Comparison of ENCODE assay signal across 22 cellular contexts in genomic region chr11:121366038-121366437, GRCh38.
A peak's percentile ranks its signal among the peaks of the same experiment; 100 is the strongest.
DNase-seq lines count a peak whose midpoint lies in the region; ATAC-seq, FAIRE-seq and TF ChIP-seq lines count a peak whose summit lies in the region.
"Had no signal": no experiment of that assay in that cellular context is flagged by ENCODE, and none has a peak within 500 bp of the region (broad histone marks: within the 10 kb centered on the region; RNA-seq: fewer than 3 reads in every experiment).

No MANE protein-coding gene starts in this region.

- WGBS in heart left ventricle, 4 donors = 91 to 95% (median 94%) methylated on average over 5 of the region's 5 CpGs
- 84 to 92% methylated on average over 5 of the region's 5 CpGs for WGBS in testis, 2 donors

- H3K27ac ChIP-seq in CD4-positive, alpha-beta T cell (ENCODE audit: low read depth, low read length) = no peak overlapping the region
- H3K27ac ChIP-seq in heart left ventricle (no peak overlapping the region), testis (peak overlapping the region in 1 of 2 donors; percentile 72)
- H3K27ac ChIP-seq: Peyer's patch, SK-N-MC had no signal

- no peak for DNase-seq in CD4-positive, alpha-beta T cell
- DNase-seq in GM18507 (ENCODE audit: extremely low spot score, insufficient read length, low read depth) (no peak), heart left ventricle (no peak), Ammon's horn (ENCODE audit: low spot score) (no peak), testis (no peak)
- no peak for DNase-seq in central memory CD8-positive, alpha-beta T cell (ENCODE audit: low spot score in 2 of 2)
- no peak for DNase-seq in activated CD8-positive, alpha-beta T cell treated with anti-CD3 and anti-CD28 coated beads for 36 hours
- DNase-seq: BE2C; CD4-positive, CD25-positive, alpha-beta regulatory T cell; COR-L47; DMS53; GF-D8; H7; NCI-H1092 treated with DMSO at 0.1 percent for 48 hours; NCI-H1436; NCI-H187; NCI-H2081 treated with DMSO at 0.1 percent for 48 hours; NCI-H526 treated with DMSO at 0.1 percent for 48 hours; OCI-M1; Peyer's patch; SHP77 treated with DMSO at 0.1 percent for 48 hours had no signal

- TF ChIP-seq POLR2A in heart left ventricle (IDR thresholded peaks at IDR 0.05) = no peak
- TF ChIP-seq POLR2A in testis (IDR thresholded peaks at IDR 0.05) = no peak

- no peaks in the 10 kb centered on the region for H3K9me3 ChIP-seq in CD4-positive, alpha-beta T cell (ENCODE audit: control insufficient read depth, low read length)
- H3K9me3 ChIP-seq in heart left ventricle (no peaks in the 10 kb centered on the region), testis (no peaks in the 10 kb centered on the region)
- H3K9me3 ChIP-seq: BE2C, Peyer's patch had no signal

- H3K4me3 Mint-ChIP-seq in CD4-positive, alpha-beta T cell = no peak overlapping the region
- H3K4me3 Mint-ChIP-seq in central memory CD8-positive, alpha-beta T cell = no peak overlapping the region
- no peak overlapping the region for H3K4me3 Mint-ChIP-seq in activated CD8-positive, alpha-beta T cell treated with anti-CD3 and anti-CD28 coated beads for 36 hours
- H3K4me3 Mint-ChIP-seq: CD4-positive, CD25-positive, alpha-beta regulatory T cell had no signal

- no peaks in the 10 kb centered on the region for H3K27me3 Mint-ChIP-seq in CD4-positive, alpha-beta T cell
- H3K27me3 Mint-ChIP-seq in central memory CD8-positive, alpha-beta T cell = no peaks in the 10 kb centered on the region
- H3K27me3 Mint-ChIP-seq in activated CD8-positive, alpha-beta T cell treated with anti-CD3 and anti-CD28 coated beads for 36 hours = no peaks in the 10 kb centered on the region
- H3K27me3 Mint-ChIP-seq: CD4-positive, CD25-positive, alpha-beta regulatory T cell had no signal

- peak; percentile 45 for FAIRE-seq in GM18507 (lab: Jason Lieb, UNC)

- POLR2A ChIA-PET in CD4-positive, alpha-beta T cell (lab: Charles Lee) = interaction anchor here (3.0 kb wide), 1 partner anchor 13 kb away, joined by 38 read pairs; no protein-coding TSS in a partner anchor
- POLR2A ChIA-PET in activated CD8-positive, alpha-beta T cell treated with anti-CD3 and anti-CD28 coated beads for 36 hours (lab: Charles Lee) = interaction anchor here (0.6 kb wide), 1 partner anchor 9 kb away, joined by 3 read pairs; no protein-coding TSS in a partner anchor

- CTCF ChIA-PET in CD4-positive, alpha-beta T cell (lab: Charles Lee) = interaction anchor here (1.4 kb wide), 1 partner anchor 16 kb away, joined by 3 read pairs; no protein-coding TSS in a partner anchor
- CTCF ChIA-PET in activated CD8-positive, alpha-beta T cell treated with anti-CD3 and anti-CD28 coated beads for 36 hours (lab: Charles Lee) = interaction anchor here (1.1 to 1.4 kb wide), 4 partner anchors 9 to 226 kb away, joined by 3 to 4 read pairs (median 4); no protein-coding TSS in a partner anchor

- H3K27ac Mint-ChIP-seq in CD4-positive, alpha-beta T cell = peak overlapping the region; percentile 81
- H3K27ac Mint-ChIP-seq in central memory CD8-positive, alpha-beta T cell (ENCODE audit: low read depth) = peak overlapping the region; percentile 47
- H3K27ac Mint-ChIP-seq in activated CD8-positive, alpha-beta T cell treated with anti-CD3 and anti-CD28 coated beads for 36 hours = no peak overlapping the region

- H3K36me3 Mint-ChIP-seq in CD4-positive, alpha-beta T cell (ENCODE audit: low read depth) = no peaks in the 10 kb centered on the region
- peaks cover 3% of the 10 kb centered on the region for H3K36me3 Mint-ChIP-seq in central memory CD8-positive, alpha-beta T cell (ENCODE audit: insufficient read depth)
- H3K36me3 Mint-ChIP-seq in activated CD8-positive, alpha-beta T cell treated with anti-CD3 and anti-CD28 coated beads for 36 hours (ENCODE audit: low read depth) = no peaks in the 10 kb centered on the region
- H3K36me3 Mint-ChIP-seq: CD4-positive, CD25-positive, alpha-beta regulatory T cell had no signal

- ATAC-seq in CD4-positive, alpha-beta T cell (ENCODE audit: poor library complexity) = no peak
- ATAC-seq in central memory CD8-positive, alpha-beta T cell (replicated peaks; ENCODE audit: extremely low read depth, poor library complexity, severe bottlenecking) = no peak
- no peak for ATAC-seq in heart left ventricle
- no peak for ATAC-seq in activated CD8-positive, alpha-beta T cell treated with anti-CD3 and anti-CD28 coated beads for 36 hours

- H3K4me3 ChIP-seq in heart left ventricle (no peak overlapping the region), testis (no peak overlapping the region)
- H3K4me3 ChIP-seq: Peyer's patch, SK-N-MC had no signal

- H3K9me3 Mint-ChIP-seq in CD4-positive, alpha-beta T cell = no peaks in the 10 kb centered on the region
- H3K9me3 Mint-ChIP-seq in central memory CD8-positive, alpha-beta T cell = no peaks in the 10 kb centered on the region
- H3K9me3 Mint-ChIP-seq in activated CD8-positive, alpha-beta T cell treated with anti-CD3 and anti-CD28 coated beads for 36 hours = peaks cover 2% of the 10 kb centered on the region

- no peaks in the 10 kb centered on the region for H3K27me3 ChIP-seq in CD4-positive, alpha-beta T cell (ENCODE audit: control insufficient read depth, insufficient read depth, low read length)
- H3K27me3 ChIP-seq in heart left ventricle = no peaks in the 10 kb centered on the region
- no peaks in the 10 kb centered on the region for H3K27me3 ChIP-seq in testis
- H3K27me3 ChIP-seq: BE2C, Peyer's patch had no signal

- intact Hi-C loops in CD4-positive, alpha-beta T cell (cut with DNase I, micrococcal nuclease) = loop anchor here in 1 of 2 experiments (5.0 kb wide), 1 partner anchor 86 kb away; the partner anchor contains the start of genes SORL1 and SORL1-AS1
- intact Hi-C loops in heart left ventricle (cut with DNase I) (no loop called here), testis (cut with DNase I; ENCODE audit: low total_unique reads) (no loop called here)
- intact Hi-C loops in activated CD8-positive, alpha-beta T cell treated with anti-CD3 and anti-CD28 coated beads for 36 hours (cut with micrococcal nuclease) = no loop called here

- peaks cover 38% of the 10 kb centered on the region for H3K4me1 Mint-ChIP-seq in CD4-positive, alpha-beta T cell (ENCODE audit: low read depth)
- peaks cover 15% of the 10 kb centered on the region for H3K4me1 Mint-ChIP-seq in central memory CD8-positive, alpha-beta T cell
- peaks cover 30% of the 10 kb centered on the region for H3K4me1 Mint-ChIP-seq in activated CD8-positive, alpha-beta T cell treated with anti-CD3 and anti-CD28 coated beads for 36 hours (ENCODE audit: low read depth)

- TF ChIP-seq CTCF in CD4-positive, alpha-beta T cell (IDR thresholded peaks at IDR 0.05) = no peak
- no peak for TF ChIP-seq CTCF in heart left ventricle (IDR thresholded peaks at IDR 0.05)
- TF ChIP-seq CTCF in activated CD8-positive, alpha-beta T cell treated with anti-CD3 and anti-CD28 coated beads for 36 hours (IDR thresholded peaks at IDR 0.05) = no peak
- TF ChIP-seq CTCF in testis (IDR thresholded peaks at IDR 0.05) = no peak

- H3K36me3 ChIP-seq in heart left ventricle (no peaks in the 10 kb centered on the region), testis (ENCODE audit: low read depth, missing control alignments) (no peaks in the 10 kb centered on the region)
- H3K36me3 ChIP-seq: BE2C, Peyer's patch had no signal

- H3K4me1 ChIP-seq in heart left ventricle = peaks cover 0 to 25% (median 5%) of the 10 kb centered on the region in 12 donors
- H3K4me1 ChIP-seq in testis = peaks cover 29% of the 10 kb centered on the region
